In the genomic region with DNA sequence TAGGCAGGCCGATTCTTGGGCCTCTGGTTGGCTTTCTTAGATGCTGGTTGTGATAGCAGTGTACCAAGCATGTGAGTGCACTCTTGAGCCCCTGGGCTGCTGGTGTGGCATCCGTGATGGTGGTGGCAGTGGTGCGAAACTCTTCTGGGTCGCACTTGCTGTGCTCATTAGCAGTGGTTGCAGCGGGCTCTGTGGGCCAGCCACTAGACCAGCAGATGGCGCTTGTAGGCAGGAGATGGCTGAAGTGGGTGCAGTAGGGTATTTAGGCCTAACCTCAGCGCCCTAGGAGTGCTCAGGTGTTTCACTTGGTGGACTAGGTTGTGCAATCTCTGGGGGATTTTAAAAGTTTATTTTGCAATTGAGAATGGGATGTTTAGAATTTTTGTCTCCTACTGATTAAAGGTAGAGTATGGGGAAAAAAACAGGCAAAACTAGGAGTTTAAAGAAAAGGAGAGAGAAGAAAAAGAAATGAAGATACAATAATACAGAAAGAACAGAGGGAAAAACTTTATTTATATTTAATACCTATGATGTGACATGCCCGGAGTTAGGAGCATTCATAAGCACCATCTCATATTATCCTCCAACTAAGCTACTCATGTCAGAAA, we compare ENCODE assay signal across 8 cellular contexts. TPM values are rescaled to one million over a fixed set of nuclear protein-coding genes. Genes with fewer than 3 reads are reported as not detected.
DNase-seq lines count a peak whose midpoint lies in the region; ATAC-seq and TF ChIP-seq lines count a peak whose summit lies in the region.

No MANE protein-coding gene starts in this region.

- H3K4me3 ChIP-seq in liver (ENCODE audit: low read depth in 1 of 3, low read length in 3 of 3): no peak overlapping the region

- peak; percentile 15 for DNase-seq in SIG-M5 treated with dmso at 0.1 percent for 504 hours (lab: John Stamatoyannopoulos, UW; ENCODE audit: unreplicated experiment)
- DNase-seq in SIG-M5 (lab: John Stamatoyannopoulos, UW): no peak
- peak; percentile 72 for DNase-seq in NCI-H226
- peak; percentile 74 for DNase-seq in activated CD4-positive, alpha-beta T cell treated with anti-CD3 and anti-CD28 coated beads, Interleukin-2, amount 10 ng/mL, durations not matched to agents 7 days and 5 days
- DNase-seq in chondrocyte (ENCODE audit: low spot score): no peak
- peak; percentile 45 to 54 for DNase-seq in stimulated activated CD8-positive, alpha-beta memory T cell treated with anti-CD3 and anti-CD28 coated beads, Interleukin-2, amount 100 ng/mL, for 48 hours (ENCODE audit: low read depth in 2 of 2)

- H3K9me3 ChIP-seq in liver (ENCODE audit: control insufficient read depth in 4 of 4, low read length in 3 of 4): peaks cover 5 to 19% (median 16%) of the 10 kb centered on the region in 4 donors

- CTCF ChIA-PET in activated CD4-positive, alpha-beta T cell treated with anti-CD3 and anti-CD28 coated beads, Interleukin-2, amount 10 ng/mL, durations not matched to agents 7 days and 5 days (lab: Charles Lee): no interaction called here

- peak; percentile 77 to 80 for TF ChIP-seq RAD21 in liver (IDR thresholded peaks at IDR 0.05)

- TF ChIP-seq CTCF in chondrocyte (IDR thresholded peaks at IDR 0.05): peak; percentile 85
- peak; percentile 56 for TF ChIP-seq CTCF in liver (IDR thresholded peaks at IDR 0.05; ENCODE audit: low read depth, low read length, missing input control)

- no peak overlapping the region for H3K9ac ChIP-seq in liver (ENCODE audit: low read depth in 1 of 2, low read length in 2 of 2)

- H3K4me3 Mint-ChIP-seq in activated CD4-positive, alpha-beta T cell treated with anti-CD3 and anti-CD28 coated beads, Interleukin-2, amount 10 ng/mL, durations not matched to agents 7 days and 5 days: no peak overlapping the region
- no peak overlapping the region for H3K4me3 Mint-ChIP-seq in chondrocyte (ENCODE audit: unreplicated experiment)

- H3K27ac Mint-ChIP-seq in activated CD4-positive, alpha-beta T cell treated with anti-CD3 and anti-CD28 coated beads, Interleukin-2, amount 10 ng/mL, durations not matched to agents 7 days and 5 days: no peak overlapping the region
- H3K27ac Mint-ChIP-seq in chondrocyte (ENCODE audit: unreplicated experiment): no peak overlapping the region

- H3K36me3 ChIP-seq in liver (ENCODE audit: control insufficient read depth in 4 of 4, insufficient read depth in 3 of 4, low read depth in 1 of 4, low read length in 3 of 4): no peaks in the 10 kb centered on the region

- no peaks in the 10 kb centered on the region for H3K27me3 ChIP-seq in liver (ENCODE audit: control insufficient read depth in 4 of 4, insufficient read depth in 4 of 4, low read length in 3 of 4)

- H3K4me1 ChIP-seq in liver (ENCODE audit: control insufficient read depth in 4 of 4, insufficient read depth in 4 of 4, low read length in 3 of 4): peaks cover 0 to 8% (median 7%) of the 10 kb centered on the region in 4 donors

- peaks cover 16% of the 10 kb centered on the region for H3K9me3 Mint-ChIP-seq in activated CD4-positive, alpha-beta T cell treated with anti-CD3 and anti-CD28 coated beads, Interleukin-2, amount 10 ng/mL, durations not matched to agents 7 days and 5 days
- H3K9me3 Mint-ChIP-seq in chondrocyte (ENCODE audit: low read depth): no peaks in the 10 kb centered on the region

- H3K27ac ChIP-seq in liver (ENCODE audit: low read depth in 1 of 2, low read length in 2 of 2): no peak overlapping the region

- H3K4me1 Mint-ChIP-seq in activated CD4-positive, alpha-beta T cell treated with anti-CD3 and anti-CD28 coated beads, Interleukin-2, amount 10 ng/mL, durations not matched to agents 7 days and 5 days: peaks cover 22% of the 10 kb centered on the region
- peaks cover 10% of the 10 kb centered on the region for H3K4me1 Mint-ChIP-seq in chondrocyte (ENCODE audit: low read depth)

- no peak for ATAC-seq in HG03460 (IDR thresholded peaks at IDR 0.05; ENCODE audit: unreplicated experiment)

- WGBS in liver: 20% methylated on average over 8 of the region's 8 CpGs

- POLR2A ChIA-PET in activated CD4-positive, alpha-beta T cell treated with anti-CD3 and anti-CD28 coated beads, Interleukin-2, amount 10 ng/mL, durations not matched to agents 7 days and 5 days (lab: Charles Lee): no interaction called here

- H3K36me3 Mint-ChIP-seq in activated CD4-positive, alpha-beta T cell treated with anti-CD3 and anti-CD28 coated beads, Interleukin-2, amount 10 ng/mL, durations not matched to agents 7 days and 5 days (ENCODE audit: low read depth): peaks cover 13% of the 10 kb centered on the region
- no peaks in the 10 kb centered on the region for H3K36me3 Mint-ChIP-seq in chondrocyte (ENCODE audit: low read depth)

- H3K27me3 Mint-ChIP-seq in activated CD4-positive, alpha-beta T cell treated with anti-CD3 and anti-CD28 coated beads, Interleukin-2, amount 10 ng/mL, durations not matched to agents 7 days and 5 days: no peaks in the 10 kb centered on the region
- no peaks in the 10 kb centered on the region for H3K27me3 Mint-ChIP-seq in chondrocyte (ENCODE audit: low read depth)

TF ChIP-seq in liver, 16 proteins besides CTCF, POLR2A, EP300 and RAD21 (continues in another document):
- no peak for TF ChIP-seq RXRA (IDR thresholded peaks at IDR 0.05)
- no peak for TF ChIP-seq TAF1 (conservative IDR thresholded peaks at IDR 0.05)
- TF ChIP-seq YY1 (IDR thresholded peaks at IDR 0.05): no peak
- TF ChIP-seq EGR1 (IDR thresholded peaks at IDR 0.05; ENCODE audit: low read depth in 2 of 2): no peak
- no peak for TF ChIP-seq SP1 (IDR thresholded peaks at IDR 0.05)
- TF ChIP-seq, protein P1, sequence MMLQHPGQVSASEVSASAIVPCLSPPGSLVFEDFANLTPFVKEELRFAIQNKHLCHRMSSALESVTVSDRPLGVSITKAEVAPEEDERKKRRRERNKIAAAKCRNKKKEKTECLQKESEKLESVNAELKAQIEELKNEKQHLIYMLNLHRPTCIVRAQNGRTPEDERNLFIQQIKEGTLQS (IDR thresholded peaks at IDR 0.05): no peak
- TF ChIP-seq HNF4A (conservative IDR thresholded peaks at IDR 0.05): no peak
- TF ChIP-seq, protein P2, sequence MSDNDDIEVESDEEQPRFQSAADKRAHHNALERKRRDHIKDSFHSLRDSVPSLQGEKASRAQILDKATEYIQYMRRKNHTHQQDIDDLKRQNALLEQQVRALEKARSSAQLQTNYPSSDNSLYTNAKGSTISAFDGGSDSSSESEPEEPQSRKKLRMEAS (IDR thresholded peaks at IDR 0.05): no peak
- TF ChIP-seq, protein P3, sequence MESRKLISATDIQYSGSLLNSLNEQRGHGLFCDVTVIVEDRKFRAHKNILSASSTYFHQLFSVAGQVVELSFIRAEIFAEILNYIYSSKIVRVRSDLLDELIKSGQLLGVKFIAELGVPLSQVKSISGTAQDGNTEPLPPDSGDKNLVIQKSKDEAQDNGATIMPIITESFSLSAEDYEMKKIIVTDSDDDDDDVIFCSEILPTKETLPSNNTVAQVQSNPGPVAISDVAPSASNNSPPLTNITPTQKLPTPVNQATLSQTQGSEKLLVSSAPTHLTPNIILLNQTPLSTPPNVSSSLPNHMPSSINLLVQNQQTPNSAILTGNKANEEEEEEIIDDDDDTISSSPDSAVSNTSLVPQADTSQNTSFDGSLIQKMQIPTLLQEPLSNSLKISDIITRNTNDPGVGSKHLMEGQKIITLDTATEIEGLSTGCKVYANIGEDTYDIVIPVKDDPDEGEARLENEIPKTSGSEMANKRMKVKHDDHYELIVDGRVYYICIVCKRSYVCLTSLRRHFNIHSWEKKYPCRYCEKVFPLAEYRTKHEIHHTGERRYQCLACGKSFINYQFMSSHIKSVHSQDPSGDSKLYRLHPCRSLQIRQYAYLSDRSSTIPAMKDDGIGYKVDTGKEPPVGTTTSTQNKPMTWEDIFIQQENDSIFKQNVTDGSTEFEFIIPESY (IDR thresholded peaks at IDR 0.05): no peak
- TF ChIP-seq GABPA (IDR thresholded peaks at IDR 0.05 in 1 of 2, conservative IDR thresholded peaks at IDR 0.05 in 1 of 2): no peak
- no peak for TF ChIP-seq FOXA1 (IDR thresholded peaks at IDR 0.05)

RNA-seq across cellular contexts. Expression of a gene that starts 4.3 kb away (rescaled TPM):
- 10 to 100 TPM; 14.3 to 15.7 TPM for total RNA-seq in activated CD4-positive, alpha-beta T cell treated with anti-CD3 and anti-CD28 coated beads, Interleukin-2, amount 10 ng/mL, durations not matched to agents 7 days and 5 days
- 6.1 to 12.3 TPM (median 6.9 TPM) in 3 replicates for total RNA-seq in chondrocyte
- total RNA-seq in liver: 1 to 10 TPM; 7.6 to 8.2 TPM
- polyA plus RNA-seq in liver: 1 to 10 TPM; 1.2 to 1.4 TPM

RNA-seq across cellular contexts. Expression of a gene that starts 17.0 kb away (rescaled TPM):
- total RNA-seq in activated CD4-positive, alpha-beta T cell treated with anti-CD3 and anti-CD28 coated beads, Interleukin-2, amount 10 ng/mL, durations not matched to agents 7 days and 5 days: 10 to 100 TPM; 29.1 to 31.8 TPM
- total RNA-seq in chondrocyte (15.1 to 22.2 TPM (median 15.6 TPM) in 3 replicates), liver (10 to 100 TPM in 1 of 2 donors, 1 to 10 TPM in 1; 7.3 to 13.9 TPM)
- polyA plus RNA-seq in liver: 1 to 10 TPM; 1.8 to 3.4 TPM

RNA-seq across cellular contexts. Expression of a gene that starts 28.5 kb away (rescaled TPM):
- 10 to 100 TPM; 11.2 to 12.5 TPM for total RNA-seq in activated CD4-positive, alpha-beta T cell treated with anti-CD3 and anti-CD28 coated beads, Interleukin-2, amount 10 ng/mL, durations not matched to agents 7 days and 5 days
- total RNA-seq in chondrocyte (7.8 to 10.3 TPM (median 8.1 TPM) in 3 replicates), liver (10 to 100 TPM in 1 of 2 donors, 1 to 10 TPM in 1; 5.9 to 11.6 TPM)
- polyA plus RNA-seq in liver: 1 to 10 TPM in 1 of 2 donors, under 1 TPM in 1; 0.83 to 5.4 TPM

RNA-seq across cellular contexts. Expression of a gene that starts 43.3 kb away (rescaled TPM):
- 10 to 100 TPM in 1 of 2 experiments, 1 to 10 TPM in 1; 9.0 to 10.3 TPM for total RNA-seq in activated CD4-positive, alpha-beta T cell treated with anti-CD3 and anti-CD28 coated beads, Interleukin-2, amount 10 ng/mL, durations not matched to agents 7 days and 5 days
- total RNA-seq in chondrocyte (9.9 to 12.1 TPM (median 10.7 TPM) in 3 replicates), liver (1 to 10 TPM; 2.8 to 6.1 TPM)
- polyA plus RNA-seq in liver: 1 to 10 TPM; 3.1 to 4.2 TPM

RNA-seq across cellular contexts. Expression of a gene that starts 43.3 kb away (rescaled TPM):
- total RNA-seq in activated CD4-positive, alpha-beta T cell treated with anti-CD3 and anti-CD28 coated beads, Interleukin-2, amount 10 ng/mL, durations not matched to agents 7 days and 5 days: 1 to 10 TPM; 4.6 TPM
- total RNA-seq in chondrocyte: 2.4 to 7.1 TPM (median 2.9 TPM) in 3 replicates
- total RNA-seq in liver: 1 to 10 TPM; 1.7 to 1.8 TPM
- under 1 TPM; 0.22 to 0.33 TPM for polyA plus RNA-seq in liver

Comparison
In these comparisons a context has a peak if more than half of its experiments do, and no peak if none do; other contexts are left out.
1. DNase-seq: peak in SIG-M5 treated with dmso at 0.1 percent for 504 hours (single experiment), NCI-H226 (single experiment), activated CD4-positive, alpha-beta T cell treated with anti-CD3 and anti-CD28 coated beads, Interleukin-2, amount 10 ng/mL, durations not matched to agents 7 days and 5 days (single experiment) and stimulated activated CD8-positive, alpha-beta memory T cell treated with anti-CD3 and anti-CD28 coated beads, Interleukin-2, amount 100 ng/mL, for 48 hours (2 of 2); none in SIG-M5 (single experiment) and chondrocyte (single experiment).